In genomic region chr14:37838778-37839177, GRCh38 we compare ENCODE assay signal across 1 cellular context.
TF ChIP-seq lines count a peak whose summit lies in the region.

No MANE protein-coding gene starts in this region.

TF ChIP-seq in HepG2, 621 proteins besides CTCF, POLR2A, EP300 and RAD21 (continued from another document):
- TF ChIP-seq ZNF280D (CRISPR knock-in tag; IDR thresholded peaks at IDR 0.05) (peak; percentile 71; the same call in 1 of the 2 replicates), ZSCAN21 (CRISPR knock-in tag; IDR thresholded peaks at IDR 0.05; ENCODE audit: borderline replicate concordance) (0 out of 2 replicates have a peak, but pooled peaks have one; percentile 6)
